ENCODE assay signal across 1 cellular context in genomic region chr1:26399034-26399433, GRCh38.
TF ChIP-seq lines count a peak whose summit lies in the region.

No MANE protein-coding gene starts in this region.

TF ChIP-seq in GM23338, 12 proteins besides CTCF, POLR2A, EP300 and RAD21 (continued from another document):
- TF ChIP-seq, protein P1, sequence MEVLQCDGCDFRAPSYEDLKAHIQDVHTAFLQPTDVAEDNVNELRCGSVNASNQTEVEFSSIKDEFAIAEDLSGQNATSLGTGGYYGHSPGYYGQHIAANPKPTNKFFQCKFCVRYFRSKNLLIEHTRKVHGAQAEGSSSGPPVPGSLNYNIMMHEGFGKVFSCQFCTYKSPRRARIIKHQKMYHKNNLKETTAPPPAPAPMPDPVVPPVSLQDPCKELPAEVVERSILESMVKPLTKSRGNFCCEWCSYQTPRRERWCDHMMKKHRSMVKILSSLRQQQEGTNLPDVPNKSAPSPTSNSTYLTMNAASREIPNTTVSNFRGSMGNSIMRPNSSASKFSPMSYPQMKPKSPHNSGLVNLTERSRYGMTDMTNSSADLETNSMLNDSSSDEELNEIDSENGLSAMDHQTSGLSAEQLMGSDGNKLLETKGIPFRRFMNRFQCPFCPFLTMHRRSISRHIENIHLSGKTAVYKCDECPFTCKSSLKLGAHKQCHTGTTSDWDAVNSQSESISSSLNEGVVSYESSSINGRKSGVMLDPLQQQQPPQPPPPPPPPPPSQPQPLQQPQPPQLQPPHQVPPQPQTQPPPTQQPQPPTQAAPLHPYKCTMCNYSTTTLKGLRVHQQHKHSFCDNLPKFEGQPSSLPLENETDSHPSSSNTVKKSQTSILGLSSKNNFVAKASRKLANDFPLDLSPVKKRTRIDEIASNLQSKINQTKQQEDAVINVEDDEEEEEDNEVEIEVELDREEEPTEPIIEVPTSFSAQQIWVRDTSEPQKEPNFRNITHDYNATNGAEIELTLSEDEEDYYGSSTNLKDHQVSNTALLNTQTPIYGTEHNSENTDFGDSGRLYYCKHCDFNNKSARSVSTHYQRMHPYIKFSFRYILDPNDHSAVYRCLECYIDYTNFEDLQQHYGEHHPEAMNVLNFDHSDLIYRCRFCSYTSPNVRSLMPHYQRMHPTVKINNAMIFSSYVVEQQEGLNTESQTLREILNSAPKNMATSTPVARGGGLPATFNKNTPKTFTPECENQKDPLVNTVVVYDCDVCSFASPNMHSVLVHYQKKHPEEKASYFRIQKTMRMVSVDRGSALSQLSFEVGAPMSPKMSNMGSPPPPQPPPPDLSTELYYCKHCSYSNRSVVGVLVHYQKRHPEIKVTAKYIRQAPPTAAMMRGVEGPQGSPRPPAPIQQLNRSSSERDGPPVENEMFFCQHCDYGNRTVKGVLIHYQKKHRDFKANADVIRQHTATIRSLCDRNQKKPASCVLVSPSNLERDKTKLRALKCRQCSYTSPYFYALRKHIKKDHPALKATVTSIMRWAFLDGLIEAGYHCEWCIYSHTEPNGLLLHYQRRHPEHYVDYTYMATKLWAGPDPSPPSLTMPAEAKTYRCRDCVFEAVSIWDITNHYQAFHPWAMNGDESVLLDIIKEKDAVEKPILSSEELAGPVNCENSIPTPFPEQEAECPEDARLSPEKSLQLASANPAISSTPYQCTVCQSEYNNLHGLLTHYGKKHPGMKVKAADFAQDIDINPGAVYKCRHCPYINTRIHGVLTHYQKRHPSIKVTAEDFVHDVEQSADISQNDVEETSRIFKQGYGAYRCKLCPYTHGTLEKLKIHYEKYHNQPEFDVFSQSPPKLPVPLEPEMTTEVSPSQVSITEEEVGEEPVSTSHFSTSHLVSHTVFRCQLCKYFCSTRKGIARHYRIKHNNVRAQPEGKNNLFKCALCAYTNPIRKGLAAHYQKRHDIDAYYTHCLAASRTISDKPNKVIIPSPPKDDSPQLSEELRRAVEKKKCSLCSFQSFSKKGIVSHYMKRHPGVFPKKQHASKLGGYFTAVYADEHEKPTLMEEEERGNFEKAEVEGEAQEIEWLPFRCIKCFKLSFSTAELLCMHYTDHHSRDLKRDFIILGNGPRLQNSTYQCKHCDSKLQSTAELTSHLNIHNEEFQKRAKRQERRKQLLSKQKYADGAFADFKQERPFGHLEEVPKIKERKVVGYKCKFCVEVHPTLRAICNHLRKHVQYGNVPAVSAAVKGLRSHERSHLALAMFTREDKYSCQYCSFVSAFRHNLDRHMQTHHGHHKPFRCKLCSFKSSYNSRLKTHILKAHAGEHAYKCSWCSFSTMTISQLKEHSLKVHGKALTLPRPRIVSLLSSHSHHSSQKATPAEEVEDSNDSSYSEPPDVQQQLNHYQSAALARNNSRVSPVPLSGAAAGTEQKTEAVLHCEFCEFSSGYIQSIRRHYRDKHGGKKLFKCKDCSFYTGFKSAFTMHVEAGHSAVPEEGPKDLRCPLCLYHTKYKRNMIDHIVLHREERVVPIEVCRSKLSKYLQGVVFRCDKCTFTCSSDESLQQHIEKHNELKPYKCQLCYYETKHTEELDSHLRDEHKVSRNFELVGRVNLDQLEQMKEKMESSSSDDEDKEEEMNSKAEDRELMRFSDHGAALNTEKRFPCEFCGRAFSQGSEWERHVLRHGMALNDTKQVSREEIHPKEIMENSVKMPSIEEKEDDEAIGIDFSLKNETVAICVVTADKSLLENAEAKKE (CRISPR knock-in tag; IDR thresholded peaks at IDR 0.05), result no peak
- TF ChIP-seq EZH2phosphoT487 (IDR thresholded peaks at IDR 0.05; ENCODE audit: unreplicated experiment) (no peak), REST (IDR thresholded peaks at IDR 0.05; ENCODE audit: unreplicated experiment) (no peak), NANOG (IDR thresholded peaks at IDR 0.05; ENCODE audit: borderline replicate concordance) (no peak), POLR2AphosphoS5 (IDR thresholded peaks at IDR 0.05; ENCODE audit: low read depth) (no peak), ZNF331 (CRISPR knock-in tag; IDR thresholded peaks at IDR 0.05; ENCODE audit: low read depth) (no peak)
